25 cellular contexts compared by ENCODE assay signal in genomic region chr13:80704369-80704768, GRCh38.
"Had no signal": no experiment of that assay in that cellular context is flagged by ENCODE, and none has a peak within 500 bp of the region (broad histone marks: within the 10 kb centered on the region; RNA-seq: fewer than 3 reads in every experiment).

No MANE protein-coding gene starts in this region.

- H3K4me3 ChIP-seq: left lung, lung, neural progenitor cell, psoas muscle, right lobe of liver, smooth muscle cell, tibial nerve, upper lobe of left lung had no signal

- H3K9me3 ChIP-seq: neutrophil, psoas muscle, right lobe of liver had no signal

- H3K4me2 ChIP-seq: neural progenitor cell, smooth muscle cell had no signal

- H3K79me2 ChIP-seq: parathyroid adenoma had no signal

- H3K27ac ChIP-seq: left lung, neural progenitor cell, neutrophil, parathyroid adenoma, psoas muscle, right lobe of liver, tibial nerve, upper lobe of left lung had no signal

- DNase-seq: hippocampal formation; left colon; mesendoderm; naive B cell; natural killer cell; nephron progenitor cell; occipital lobe; psoas muscle; right lobe of liver; stimulated activated CD4-positive, alpha-beta T cell treated with anti-CD3 and anti-CD28 coated beads, Interleukin-12 subunit alpha, Interleukin-12 subunit beta, amount 100 ng/mL, for 4 hours; stimulated activated CD4-positive, alpha-beta T cell treated with anti-CD3 and anti-CD28 coated beads, Interleukin-15, amount 100 ng/mL, for 24 hours; stimulated activated CD4-positive, alpha-beta T cell treated with anti-CD3 and anti-CD28 coated beads, Interleukin-2, amount 100 ng/mL, for 24 hours; stimulated activated CD4-positive, alpha-beta T cell treated with anti-CD3 and anti-CD28 coated beads, Interleukin-4, amount 100 ng/mL, for 1 hour; stimulated activated naive B cell treated with anti-CD40 and anti-IgM and Interleukin-4, amounts not matched to agents 10 μg/mL and 1 μg/mL and 100 μg/mL, for 72 hours; substantia nigra had no signal

- H3K4me1 ChIP-seq: left lung, neural progenitor cell, parathyroid adenoma, psoas muscle, right lobe of liver, tibial nerve, upper lobe of left lung had no signal

- H2AFZ ChIP-seq: neural progenitor cell, parathyroid adenoma had no signal

- H3K36me3 ChIP-seq: left lung, neural progenitor cell, neutrophil, right lobe of liver, tibial nerve, upper lobe of left lung had no signal

- FAIRE-seq: keratinocyte, urothelium cell line had no signal

- H3K9ac ChIP-seq: neural progenitor cell, parathyroid adenoma had no signal

- ATAC-seq: left colon; left lung; natural killer cell; psoas muscle; right lobe of liver; stimulated activated naive B cell treated with anti-CD40 and anti-IgM and Interleukin-4, amounts not matched to agents 10 μg/mL and 1 μg/mL and 100 μg/mL, for 72 hours had no signal

- H3K27me3 ChIP-seq: left lung, neural progenitor cell, neutrophil, right lobe of liver, tibial nerve, upper lobe of left lung had no signal
